ENCODE assay signal across 8 cellular contexts in genomic region chr10:114821293-114821914, GRCh38. TPM values are rescaled to one million over a fixed set of nuclear protein-coding genes. Genes with fewer than 3 reads are reported as not detected.
DNase-seq lines count a peak whose midpoint lies in the region; ATAC-seq and TF ChIP-seq lines count a peak whose summit lies in the region.

FHIP2A (plus strand) TSS chr10:114821780; CDS start chr10:114822079, 299 bp downstream.

- intact Hi-C loops in left ventricle myocardium superior (cut with micrococcal nuclease) (no loop called here), uterus (cut with DNase I; ENCODE audit: low total_unique reads) (no loop called here)

- peak within 1 kb of the TSS; percentile 86 for H3K4me3 Mint-ChIP-seq in T-helper 1 cell treated with Interleukin-12 subunit alpha and Interleukin-12 subunit beta and Interleukin-4 antibody, amounts not matched to agents 30 μg/mL and 1 μg/mL, for 36 hours

- H3K4me3 ChIP-seq in GM12864 (ENCODE audit: low read depth, low read length): peak within 1 kb of the TSS; percentile 69
- H3K4me3 ChIP-seq in uterus: peak within 1 kb of the TSS; percentile 58 to 98

- DNase-seq in GM12864 (ENCODE audit: low read depth) (no peak), H4 (ENCODE audit: low spot score) (peak; percentile 17), amniotic epithelial cell (ENCODE audit: low read depth) (peak; percentile 60), left ventricle myocardium superior (peak; percentile 91), pulmonary artery endothelial cell (ENCODE audit: low read depth, low spot score) (peak; percentile 20), uterus (peak; percentile 55 to 81)

- H3K27ac ChIP-seq in uterus: peak within 1 kb of the TSS; percentile 98 to 99

- TF ChIP-seq POLR2A in uterus (IDR thresholded peaks at IDR 0.05): peak in 1 of 2 donors; percentile 74

- H3K27me3 Mint-ChIP-seq in T-helper 1 cell treated with Interleukin-12 subunit alpha and Interleukin-12 subunit beta and Interleukin-4 antibody, amounts not matched to agents 30 μg/mL and 1 μg/mL, for 36 hours (ENCODE audit: low read depth): peaks cover 21% of the 10 kb centered on the region

- no peaks in the 10 kb centered on the region for H3K27me3 ChIP-seq in uterus

- no peaks in the 10 kb centered on the region for H3K9me3 Mint-ChIP-seq in T-helper 1 cell treated with Interleukin-12 subunit alpha and Interleukin-12 subunit beta and Interleukin-4 antibody, amounts not matched to agents 30 μg/mL and 1 μg/mL, for 36 hours

- H3K27ac Mint-ChIP-seq in T-helper 1 cell treated with Interleukin-12 subunit alpha and Interleukin-12 subunit beta and Interleukin-4 antibody, amounts not matched to agents 30 μg/mL and 1 μg/mL, for 36 hours: peak within 1 kb of the TSS; percentile 88

- peaks cover 31% of the 10 kb centered on the region for H3K4me1 Mint-ChIP-seq in T-helper 1 cell treated with Interleukin-12 subunit alpha and Interleukin-12 subunit beta and Interleukin-4 antibody, amounts not matched to agents 30 μg/mL and 1 μg/mL, for 36 hours (ENCODE audit: low read depth)

- peak; percentile 90 for ATAC-seq in left ventricle myocardium superior

- TF ChIP-seq CTCF in GM12864 (IDR thresholded peaks at IDR 0.05; ENCODE audit: low read depth, low read length, missing control alignments) (peak; percentile 61), LNCAP (IDR thresholded peaks at IDR 0.05) (peak; percentile 92), uterus (IDR thresholded peaks at IDR 0.05) (peak; percentile 27 to 96 (median 85))

- no peaks in the 10 kb centered on the region for H3K36me3 ChIP-seq in uterus

- no peaks in the 10 kb centered on the region for H3K9me3 ChIP-seq in uterus

- H3K4me1 ChIP-seq in uterus: no peaks in the 10 kb centered on the region

- H3K36me3 Mint-ChIP-seq in T-helper 1 cell treated with Interleukin-12 subunit alpha and Interleukin-12 subunit beta and Interleukin-4 antibody, amounts not matched to agents 30 μg/mL and 1 μg/mL, for 36 hours (ENCODE audit: low read depth): peaks cover 16% of the 10 kb centered on the region

RNA-seq across cellular contexts. Expression of gene FHIP2A, which starts in this region (rescaled TPM):
- 10.8 and 14.0 TPM in 2 replicates for total RNA-seq in H4 (2014; rRNA removed; shearing (Covaris generic))
- 29.4 TPM for total RNA-seq in left ventricle myocardium superior
- total RNA-seq in pulmonary artery endothelial cell: 19.0 and 19.9 TPM in 2 replicates
- 10 to 100 TPM; 22.0 to 61.5 (median 56.5) TPM for total RNA-seq in uterus
